In genomic region chr2:73116182-73116960, GRCh38 we compare ENCODE assay signal across 30 cellular contexts.
"Had no signal": no experiment of that assay in that cellular context is flagged by ENCODE, and none has a peak within 500 bp of the region (broad histone marks: within the 10 kb centered on the region; RNA-seq: fewer than 3 reads in every experiment).

No MANE protein-coding gene starts in this region.

- ATAC-seq: activated naive CD8-positive, alpha-beta T cell treated with anti-CD3 and anti-CD28 coated beads, Interleukin-2, amount 50 U/mL, for 24 hours; body of pancreas; effector memory CD8-positive, alpha-beta T cell; gastroesophageal sphincter; WTC11 had no signal

- H3K27me3 Mint-ChIP-seq: effector memory CD8-positive, alpha-beta T cell had no signal

- H3K36me3 Mint-ChIP-seq: activated naive CD4-positive, alpha-beta T cell treated with anti-CD3 and anti-CD28 coated beads, Interleukin-2, amount 50 U/mL, for 24 hours; activated naive CD8-positive, alpha-beta T cell treated with anti-CD3 and anti-CD28 coated beads for 36 hours had no signal

- H3K4me3 ChIP-seq: adrenal gland, body of pancreas, esophagus muscularis mucosa, gastroesophageal sphincter had no signal

- H3K27ac Mint-ChIP-seq: activated CD4-positive, alpha-beta memory T cell treated with anti-CD3 and anti-CD28 coated beads, Interleukin-2, amount 10 ng/mL, durations not matched to agents 7 days and 5 days; activated CD4-positive, alpha-beta T cell treated with anti-CD3 and anti-CD28 coated beads, Interleukin-2, amount 10 ng/mL, durations not matched to agents 7 days and 5 days; activated naive CD4-positive, alpha-beta T cell treated with anti-CD3 and anti-CD28 coated beads for 36 hours; activated naive CD4-positive, alpha-beta T cell treated with anti-CD3 and anti-CD28 coated beads, Interleukin-2, amount 50 U/mL, for 24 hours; activated naive CD8-positive, alpha-beta T cell treated with anti-CD3 and anti-CD28 coated beads for 36 hours; activated naive CD8-positive, alpha-beta T cell treated with anti-CD3 and anti-CD28 coated beads, Interleukin-2, amount 50 U/mL, for 24 hours; activated T-helper 1 cell treated with anti-CD3 and anti-CD28 coated beads, Interleukin-12 subunit alpha, Interleukin-12 subunit beta, Interleukin-2, Interleukin-4 antibody, amounts not matched to agents 30 ng/mL and 10 ng/mL and 1 ng/mL, durations not matched to agents 14 hours and 24 hours and 36 hours; activated T-helper 2 cell treated with anti-CD3 and anti-CD28 coated beads, Interferon-gamma antibody, Interleukin-2, Interleukin-4, amounts not matched to agents 10 μg/mL and 5 μg/mL and 100 μg/mL, durations not matched to agents 14 hours and 24 hours and 36 hours; effector memory CD8-positive, alpha-beta T cell; WTC11 had no signal

- H3K4me3 Mint-ChIP-seq: activated CD4-positive, alpha-beta memory T cell treated with anti-CD3 and anti-CD28 coated beads, Interleukin-2, amount 10 ng/mL, durations not matched to agents 7 days and 5 days; activated CD4-positive, alpha-beta T cell treated with anti-CD3 and anti-CD28 coated beads, Interleukin-2, amount 10 ng/mL, durations not matched to agents 7 days and 5 days; activated naive CD4-positive, alpha-beta T cell treated with anti-CD3 and anti-CD28 coated beads for 36 hours; activated naive CD4-positive, alpha-beta T cell treated with anti-CD3 and anti-CD28 coated beads, Interleukin-2, amount 50 U/mL, for 24 hours; activated naive CD8-positive, alpha-beta T cell treated with anti-CD3 and anti-CD28 coated beads for 36 hours; activated naive CD8-positive, alpha-beta T cell treated with anti-CD3 and anti-CD28 coated beads, Interleukin-2, amount 50 U/mL, for 24 hours; activated T-helper 1 cell treated with anti-CD3 and anti-CD28 coated beads, Interleukin-12 subunit alpha, Interleukin-12 subunit beta, Interleukin-2, Interleukin-4 antibody, amounts not matched to agents 30 ng/mL and 10 ng/mL and 1 ng/mL, durations not matched to agents 14 hours and 24 hours and 36 hours; effector memory CD8-positive, alpha-beta T cell; WTC11 had no signal

- FAIRE-seq: colon had no signal

- H3K9me3 Mint-ChIP-seq: activated CD4-positive, alpha-beta memory T cell treated with anti-CD3 and anti-CD28 coated beads, Interleukin-2, amount 10 ng/mL, durations not matched to agents 7 days and 5 days; activated CD4-positive, alpha-beta T cell treated with anti-CD3 and anti-CD28 coated beads, Interleukin-2, amount 10 ng/mL, durations not matched to agents 7 days and 5 days; activated naive CD4-positive, alpha-beta T cell treated with anti-CD3 and anti-CD28 coated beads for 36 hours; activated naive CD4-positive, alpha-beta T cell treated with anti-CD3 and anti-CD28 coated beads, Interleukin-2, amount 50 U/mL, for 24 hours; activated naive CD8-positive, alpha-beta T cell treated with anti-CD3 and anti-CD28 coated beads for 36 hours; activated naive CD8-positive, alpha-beta T cell treated with anti-CD3 and anti-CD28 coated beads, Interleukin-2, amount 50 U/mL, for 24 hours; activated T-helper 1 cell treated with anti-CD3 and anti-CD28 coated beads, Interleukin-12 subunit alpha, Interleukin-12 subunit beta, Interleukin-2, Interleukin-4 antibody, amounts not matched to agents 30 ng/mL and 10 ng/mL and 1 ng/mL, durations not matched to agents 14 hours and 24 hours and 36 hours; activated T-helper 2 cell treated with anti-CD3 and anti-CD28 coated beads, Interferon-gamma antibody, Interleukin-2, Interleukin-4, amounts not matched to agents 10 μg/mL and 5 μg/mL and 100 μg/mL, durations not matched to agents 14 hours and 24 hours and 36 hours; effector memory CD8-positive, alpha-beta T cell had no signal

- H3K36me3 ChIP-seq: adrenal gland, esophagus muscularis mucosa, gastroesophageal sphincter had no signal

- H3K9me3 ChIP-seq: adrenal gland, body of pancreas, esophagus muscularis mucosa, gastroesophageal sphincter had no signal

- DNase-seq: activated CD4-positive, alpha-beta memory T cell treated with anti-CD3 and anti-CD28 coated beads, Interleukin-2, amount 10 ng/mL, durations not matched to agents 7 days and 5 days; activated CD4-positive, alpha-beta T cell treated with anti-CD3 and anti-CD28 coated beads for 1 hour; activated CD4-positive, alpha-beta T cell treated with anti-CD3 and anti-CD28 coated beads for 4 hours; activated CD4-positive, alpha-beta T cell treated with anti-CD3 and anti-CD28 coated beads, Interleukin-2, amount 10 ng/mL, durations not matched to agents 7 days and 5 days; activated CD4-positive, alpha-beta T cell treated with anti-CD3 and anti-CD28 coated beads, Interleukin-2, amount 50 U/mL, for 4 hours; activated effector memory CD4-positive, alpha-beta T cell treated with anti-CD3 and anti-CD28 coated beads, Interleukin-2, amount 50 U/mL, for 16 hours; activated naive CD4-positive, alpha-beta T cell treated with anti-CD3 and anti-CD28 coated beads for 36 hours; activated naive CD8-positive, alpha-beta T cell treated with anti-CD3 and anti-CD28 coated beads for 36 hours; activated naive CD8-positive, alpha-beta T cell treated with anti-CD3 and anti-CD28 coated beads, Interleukin-2, amount 50 U/mL, for 24 hours; activated T-cell treated with anti-CD3 and anti-CD28 coated beads, Interleukin-2, amount 50 U/mL, for 1 hour; activated T-cell treated with anti-CD3 and anti-CD28 coated beads, Interleukin-2, amount 50 U/mL, for 48 hours; amygdala; aorta; body of pancreas; cortex of kidney; dermis blood vessel endothelial cell; effector CD4-positive, alpha-beta T cell; effector memory CD8-positive, alpha-beta T cell; erythroblast; foreskin melanocyte; T-helper 2 cell had no signal

- H3K27ac ChIP-seq: adrenal gland, body of pancreas, esophagus muscularis mucosa, gastroesophageal sphincter, VCaP had no signal

- H3K27me3 ChIP-seq: adrenal gland, body of pancreas, gastroesophageal sphincter had no signal
